Comparison of ENCODE assay signal across 8 cellular contexts in genomic region chr17:75872434-75873351, GRCh38. TPM values are rescaled to one million over a fixed set of nuclear protein-coding genes. Genes with fewer than 3 reads are reported as not detected.
A peak's percentile ranks its signal among the peaks of the same experiment; 100 is the strongest.
DNase-seq lines count a peak whose midpoint lies in the region; ATAC-seq and TF ChIP-seq lines count a peak whose summit lies in the region.

No MANE protein-coding gene starts in this region.

- H3K27ac ChIP-seq in CD4-positive, CD25-positive, alpha-beta regulatory T cell (ENCODE audit: insufficient read depth, low read length, poor library complexity, severe bottlenecking), result peak overlapping the region; percentile 71

- peaks cover 5% of the 10 kb centered on the region for H3K36me3 ChIP-seq in CD4-positive, CD25-positive, alpha-beta regulatory T cell (ENCODE audit: control insufficient read depth, insufficient read depth, low read length)
- peaks cover 24% of the 10 kb centered on the region for H3K36me3 ChIP-seq in MG63
- no peaks in the 10 kb centered on the region for H3K36me3 ChIP-seq in BE2C

- H3K4me1 ChIP-seq in CD4-positive, CD25-positive, alpha-beta regulatory T cell (ENCODE audit: control insufficient read depth, insufficient read depth, low read length, poor library complexity, severe bottlenecking), result peaks cover 47% of the 10 kb centered on the region
- peaks cover 9% of the 10 kb centered on the region for H3K4me1 ChIP-seq in BE2C

- peak in 2 of 3 donors; percentile 71 to 90 for DNase-seq in CD4-positive, CD25-positive, alpha-beta regulatory T cell
- DNase-seq in MG63, result peak; percentile 84
- peak; percentile 86 for DNase-seq in activated effector memory CD4-positive, alpha-beta T cell treated with anti-CD3 and anti-CD28 coated beads, Interleukin-2, amount 50 U/mL, for 16 hours
- DNase-seq in glomerular endothelial cell (ENCODE audit: extremely low read depth, low read depth, low spot score), result peak; percentile 77
- DNase-seq in renal cortical epithelial cell (ENCODE audit: low read depth), result peak; percentile 67
- no peak for DNase-seq in BE2C
- DNase-seq in activated CD8-positive, alpha-beta memory T cell treated with anti-CD3 and anti-CD28 coated beads, Interleukin-2, amount 50 U/mL, for 48 hours, result no peak

- H3K9me3 Mint-ChIP-seq in CD4-positive, CD25-positive, alpha-beta regulatory T cell, result no peaks in the 10 kb centered on the region

- no peaks in the 10 kb centered on the region for H3K9me3 ChIP-seq in CD4-positive, CD25-positive, alpha-beta regulatory T cell (ENCODE audit: control insufficient read depth in 2 of 2, low read length in 2 of 2)
- no peaks in the 10 kb centered on the region for H3K9me3 ChIP-seq in MG63
- H3K9me3 ChIP-seq in BE2C, result no peaks in the 10 kb centered on the region

- no peak overlapping the region for H3K4me3 ChIP-seq in CD4-positive, CD25-positive, alpha-beta regulatory T cell (ENCODE audit: low read depth, low read length)
- no peak overlapping the region for H3K4me3 ChIP-seq in MG63
- H3K4me3 ChIP-seq in BE2C (ENCODE audit: low read depth, low read length), result no peak overlapping the region

- peaks cover 0 to 52% (median 20%) of the 10 kb centered on the region in 4 donors for H3K4me1 Mint-ChIP-seq in CD4-positive, CD25-positive, alpha-beta regulatory T cell

- ATAC-seq in CD4-positive, CD25-positive, alpha-beta regulatory T cell (ENCODE audit: low read depth in 2 of 2), result peak; percentile 53 to 60
- ATAC-seq in GM18861 (IDR thresholded peaks at IDR 0.05; ENCODE audit: unreplicated experiment), result no peak

- peak overlapping the region; percentile 58 to 86 (median 76) for H3K4me3 Mint-ChIP-seq in CD4-positive, CD25-positive, alpha-beta regulatory T cell

- TF ChIP-seq CTCF in BE2C (IDR thresholded peaks at IDR 0.05; ENCODE audit: low read depth, low read length), result no peak

- no peaks in the 10 kb centered on the region for H3K36me3 Mint-ChIP-seq in CD4-positive, CD25-positive, alpha-beta regulatory T cell

- peaks cover 1% of the 10 kb centered on the region for H3K27me3 Mint-ChIP-seq in CD4-positive, CD25-positive, alpha-beta regulatory T cell

- H3K27ac Mint-ChIP-seq in CD4-positive, CD25-positive, alpha-beta regulatory T cell, result peak overlapping the region; percentile 82 to 95 (median 88)

- no peaks in the 10 kb centered on the region for H3K27me3 ChIP-seq in CD4-positive, CD25-positive, alpha-beta regulatory T cell (ENCODE audit: control insufficient read depth, insufficient read depth, low read length)
- H3K27me3 ChIP-seq in MG63, result no peaks in the 10 kb centered on the region
- H3K27me3 ChIP-seq in BE2C, result peaks cover under 1% of the 10 kb centered on the region

RNA-seq across cellular contexts. Expression of gene TRIM47, which starts 5.7 kb away (rescaled TPM):
- total RNA-seq in CD4-positive, CD25-positive, alpha-beta regulatory T cell, result 3.6 TPM
- polyA plus RNA-seq in CD4-positive, CD25-positive, alpha-beta regulatory T cell, result 10 to 100 TPM in 3 of 4 donors, 1 to 10 TPM in 1; 8.7 to 16.6 (median 15.8) TPM
- total RNA-seq in MG63 (2014; rRNA removed; shearing (Covaris generic); ENCODE audit: low replicate concordance), result 40.4 and 54.2 TPM in 2 replicates
- total RNA-seq in glomerular endothelial cell (90.3 and 98.8 TPM in 2 replicates), renal cortical epithelial cell (36.9 and 39.9 TPM in 2 replicates)
- polyA plus RNA-seq in BE2C (2012; ENCODE audit: insufficient read depth, insufficient read length, low read depth), result 35.9 TPM

RNA-seq across cellular contexts. Expression of gene WBP2, which starts 17.6 kb away (rescaled TPM):
- 118 TPM for total RNA-seq in CD4-positive, CD25-positive, alpha-beta regulatory T cell
- 100 to 1,000 TPM in 1 of 4 donors, 10 to 100 TPM in 3; 77.7 to 112 (median 91.2) TPM for polyA plus RNA-seq in CD4-positive, CD25-positive, alpha-beta regulatory T cell
- total RNA-seq in MG63 (2014; rRNA removed; shearing (Covaris generic); ENCODE audit: low replicate concordance), result 6.6 and 7.9 TPM in 2 replicates
- total RNA-seq in glomerular endothelial cell (66.6 and 74.7 TPM in 2 replicates), renal cortical epithelial cell (21.2 and 37.5 TPM in 2 replicates)
- polyA plus RNA-seq in BE2C (2012; ENCODE audit: insufficient read depth, insufficient read length, low read depth), result 228 TPM

RNA-seq across cellular contexts. Expression of gene TRIM65, which starts 24.1 kb away (rescaled TPM):
- 18.7 TPM for total RNA-seq in CD4-positive, CD25-positive, alpha-beta regulatory T cell
- 10 to 100 TPM; 16.9 to 24.3 (median 20.1) TPM for polyA plus RNA-seq in CD4-positive, CD25-positive, alpha-beta regulatory T cell
- 27.6 and 49.4 TPM in 2 replicates for total RNA-seq in MG63 (2014; rRNA removed; shearing (Covaris generic); ENCODE audit: low replicate concordance)
- total RNA-seq in glomerular endothelial cell, result 43.2 and 43.5 TPM in 2 replicates
- 14.7 and 16.5 TPM in 2 replicates for total RNA-seq in renal cortical epithelial cell
- polyA plus RNA-seq in BE2C (2012; ENCODE audit: insufficient read depth, insufficient read length, low read depth), result 34.1 TPM

RNA-seq across cellular contexts. Expression of gene UNC13D, which starts 28.5 kb away (rescaled TPM):
- 149 TPM for total RNA-seq in CD4-positive, CD25-positive, alpha-beta regulatory T cell
- 10 to 100 TPM; 41.6 to 51.7 (median 45.0) TPM for polyA plus RNA-seq in CD4-positive, CD25-positive, alpha-beta regulatory T cell
- 0.20 and 0.23 TPM in 2 replicates for total RNA-seq in MG63 (2014; rRNA removed; shearing (Covaris generic); ENCODE audit: low replicate concordance)
- total RNA-seq in glomerular endothelial cell (1.1 and 1.6 TPM in 2 replicates), renal cortical epithelial cell (0.70 and 0.87 TPM in 2 replicates)
- polyA plus RNA-seq in BE2C (2012; ENCODE audit: insufficient read depth, insufficient read length, low read depth), result 23.0 TPM

RNA-seq across cellular contexts. Expression of gene MRPL38, which starts 32.0 kb away (rescaled TPM):
- total RNA-seq in CD4-positive, CD25-positive, alpha-beta regulatory T cell, result 118 TPM
- 10 to 100 TPM; 58.0 to 68.8 (median 64.8) TPM for polyA plus RNA-seq in CD4-positive, CD25-positive, alpha-beta regulatory T cell
- 75.8 and 100 TPM in 2 replicates for total RNA-seq in MG63 (2014; rRNA removed; shearing (Covaris generic); ENCODE audit: low replicate concordance)
- 33.9 and 36.8 TPM in 2 replicates for total RNA-seq in glomerular endothelial cell
- 32.1 and 33.9 TPM in 2 replicates for total RNA-seq in renal cortical epithelial cell
- polyA plus RNA-seq in BE2C (2012; ENCODE audit: insufficient read depth, insufficient read length, low read depth), result 342 TPM

Comparison
In these comparisons a context has a peak if more than half of its experiments do, and no peak if none do; other contexts are left out.
1. DNase-seq: peak in CD4-positive, CD25-positive, alpha-beta regulatory T cell (2 of 3), MG63 (single experiment), activated effector memory CD4-positive, alpha-beta T cell treated with anti-CD3 and anti-CD28 coated beads, Interleukin-2, amount 50 U/mL, for 16 hours (single experiment), glomerular endothelial cell (single experiment) and renal cortical epithelial cell (single experiment); none in BE2C (single experiment) and activated CD8-positive, alpha-beta memory T cell treated with anti-CD3 and anti-CD28 coated beads, Interleukin-2, amount 50 U/mL, for 48 hours (single experiment).